In genomic region chr18:54717673-54718435, GRCh38 we compare ENCODE assay signal across 9 cellular contexts.
A peak's percentile ranks its signal among the peaks of the same experiment; 100 is the strongest.
DNase-seq lines count a peak whose midpoint lies in the region; ATAC-seq and TF ChIP-seq lines count a peak whose summit lies in the region.
"Had no signal": no experiment of that assay in that cellular context is flagged by ENCODE, and none has a peak within 500 bp of the region (broad histone marks: within the 10 kb centered on the region; RNA-seq: fewer than 3 reads in every experiment).

No MANE protein-coding gene starts in this region.

- H3K27ac ChIP-seq in GM23248 (no peak overlapping the region), ascending aorta (no peak overlapping the region)
- H3K27ac ChIP-seq: neutrophil had no signal

- H3K4me1 Mint-ChIP-seq in activated T-cell treated with anti-CD3 and anti-CD28 coated beads, Interleukin-2, amount 50 U/mL, for 4 hours (ENCODE audit: low read depth): peaks cover 36% of the 10 kb centered on the region

- H3K9me3 Mint-ChIP-seq in activated T-cell treated with anti-CD3 and anti-CD28 coated beads, Interleukin-2, amount 50 U/mL, for 4 hours: no peaks in the 10 kb centered on the region

- no peak overlapping the region for H3K9ac ChIP-seq in GM23248

- in situ Hi-C loops in GM23248 (cut with MboI): no loop called here

- H3K36me3 ChIP-seq in GM23248 (ENCODE audit: low read depth) (no peaks in the 10 kb centered on the region), ascending aorta (no peaks in the 10 kb centered on the region)
- H3K36me3 ChIP-seq: neutrophil had no signal

- no peaks in the 10 kb centered on the region for H3K79me2 ChIP-seq in GM23248 (ENCODE audit: insufficient read depth)

- intact Hi-C loops in ascending aorta (cut with DNase I): no loop called here

- no peaks in the 10 kb centered on the region for H4K20me1 ChIP-seq in GM23248 (ENCODE audit: insufficient read depth)

- no peak for TF ChIP-seq CTCF in NB4 (IDR thresholded peaks at IDR 0.05; ENCODE audit: low read depth, low read length)
- no peak for TF ChIP-seq CTCF in ascending aorta (IDR thresholded peaks at IDR 0.05)

- H3K4me1 ChIP-seq in GM23248 (ENCODE audit: insufficient read depth): 0 out of 2 replicates have a peak, but pooled peaks cover under 1% of the 10 kb centered on the region
- H3K4me1 ChIP-seq in ascending aorta: no peaks in the 10 kb centered on the region

- H3K9me3 ChIP-seq in GM23248 (ENCODE audit: low read depth) (no peaks in the 10 kb centered on the region), ascending aorta (no peaks in the 10 kb centered on the region)
- H3K9me3 ChIP-seq: neutrophil had no signal

- TF ChIP-seq POLR2A in GM18505 (IDR thresholded peaks at IDR 0.05; ENCODE audit: borderline replicate concordance, extremely low read depth, insufficient read depth, insufficient read length) (no peak), NB4 (IDR thresholded peaks at IDR 0.05; ENCODE audit: extremely low read depth, insufficient read length) (no peak)

- H3K4me3 ChIP-seq in GM23248 (no peak overlapping the region), NB4 (ENCODE audit: low read depth, low read length) (peak overlapping the region; percentile 47), ascending aorta (no peak overlapping the region)

- peak overlapping the region; percentile 68 for H3K4me3 Mint-ChIP-seq in activated T-cell treated with anti-CD3 and anti-CD28 coated beads, Interleukin-2, amount 50 U/mL, for 4 hours

- H3K36me3 Mint-ChIP-seq in activated T-cell treated with anti-CD3 and anti-CD28 coated beads, Interleukin-2, amount 50 U/mL, for 4 hours (ENCODE audit: insufficient read depth): no peaks in the 10 kb centered on the region

- no peak overlapping the region for H3K4me2 ChIP-seq in GM23248 (ENCODE audit: unreplicated experiment)

- H3K27me3 ChIP-seq in GM23248 (replicated peaks; ENCODE audit: insufficient read depth): no peaks in the 10 kb centered on the region
- no peaks in the 10 kb centered on the region for H3K27me3 ChIP-seq in ascending aorta

- WGBS in GM23248 (ENCODE audit: low coverage in 1 of 2, low lambda C conversion rate in 2 of 2, missing lambda C conversion rate in 2 of 2), 2 experiments: 53 to 55% methylated on average over 15 of the region's 15 CpGs

- H3F3A ChIP-seq in GM23248 (ENCODE audit: insufficient read depth): no peaks in the 10 kb centered on the region

- H3K27me3 Mint-ChIP-seq in activated T-cell treated with anti-CD3 and anti-CD28 coated beads, Interleukin-2, amount 50 U/mL, for 4 hours (ENCODE audit: low read depth): peaks cover 4% of the 10 kb centered on the region

- peak overlapping the region; percentile 25 for H2AFZ ChIP-seq in GM23248

- ATAC-seq in GM18505 (IDR thresholded peaks at IDR 0.05; ENCODE audit: unreplicated experiment): peak; percentile 88
- peak; percentile 79 to 83 for ATAC-seq in activated T-cell treated with anti-CD3 and anti-CD28 coated beads, Interleukin-2, amount 50 U/mL, for 4 hours

- DNase-seq in GM23248 (no peak), NB4 (ENCODE audit: low read depth) (peak; percentile 92), hippocampal formation (lab: John Stamatoyannopoulos, UW) (peak; percentile 13 to 14), HUDEP-2 (lab: John Stamatoyannopoulos, UW; ENCODE audit: unreplicated experiment in 76 of 76) (no peak), ascending aorta (ENCODE audit: low spot score in 2 of 2) (no peak)
- DNase-seq in activated T-cell treated with anti-CD3 and anti-CD28 coated beads, Interleukin-2, amount 50 U/mL, for 4 hours: peak; percentile 9
- peak; percentile 63 for DNase-seq in stimulated activated CD8-positive, alpha-beta memory T cell treated with anti-CD3 and anti-CD28 coated beads, Interleukin-4, amount 100 ng/mL, for 48 hours

- no peaks in the 10 kb centered on the region for H3K9me2 ChIP-seq in GM23248 (ENCODE audit: insufficient read depth)

Comparison
In these comparisons a context has a peak if more than half of its experiments do, and no peak if none do; other contexts are left out.
1. DNase-seq: peak in NB4 (single experiment), activated T-cell treated with anti-CD3 and anti-CD28 coated beads, Interleukin-2, amount 50 U/mL, for 4 hours (single experiment), hippocampal formation (2 of 2) and stimulated activated CD8-positive, alpha-beta memory T cell treated with anti-CD3 and anti-CD28 coated beads, Interleukin-4, amount 100 ng/mL, for 48 hours (single experiment); none in GM23248 (single experiment), HUDEP-2 (0 of 76) and ascending aorta (0 of 2).